ENCODE assay signal across 16 cellular contexts in genomic region chr10:126842356-126842755, GRCh38.
DNase-seq lines count a peak whose midpoint lies in the region; ATAC-seq and TF ChIP-seq lines count a peak whose summit lies in the region.
"Had no signal": no experiment of that assay in that cellular context is flagged by ENCODE, and none has a peak within 500 bp of the region (broad histone marks: within the 10 kb centered on the region; RNA-seq: fewer than 3 reads in every experiment).

No MANE protein-coding gene starts in this region.

- H3K4me1 ChIP-seq in mucosa of rectum (ENCODE audit: control insufficient read depth in 2 of 2, insufficient read depth in 2 of 2, low read length in 2 of 2) (peaks cover 22 to 50% of the 10 kb centered on the region in 2 donors), trophoblast cell (ENCODE audit: control insufficient read depth in 1 of 2, insufficient read depth in 2 of 2, low read length in 2 of 2) (peaks cover 0 to 3% of the 10 kb centered on the region in 2 experiments), left lung (no peaks in the 10 kb centered on the region)

- H3K4me2 ChIP-seq in trophoblast cell (ENCODE audit: low read length), result no peak overlapping the region

- no peak overlapping the region for H3K14ac ChIP-seq in trophoblast cell (ENCODE audit: low read length)

- H3K4ac ChIP-seq in trophoblast cell (ENCODE audit: low read depth, low read length), result no peak overlapping the region

- H3K79me2 ChIP-seq in trophoblast cell (ENCODE audit: control insufficient read depth, insufficient read depth, low read length, poor library complexity), result no peaks in the 10 kb centered on the region

- H4K12ac ChIP-seq in trophoblast cell (ENCODE audit: low read depth, low read length), result no peak overlapping the region

- H3K9me3 ChIP-seq in mucosa of rectum (ENCODE audit: control insufficient read depth in 2 of 2, low read length in 2 of 2), result no peaks in the 10 kb centered on the region
- H3K9me3 ChIP-seq in trophoblast cell (ENCODE audit: insufficient read depth, low read depth, low read length), result no peaks in the 10 kb centered on the region
- no peaks in the 10 kb centered on the region for H3K9me3 ChIP-seq in left lung

- H3K4me3 ChIP-seq in mucosa of rectum (ENCODE audit: low read length in 2 of 2) (no peak overlapping the region), trophoblast cell (ENCODE audit: low read depth, low read length) (no peak overlapping the region), left lung (no peak overlapping the region)

- peak overlapping the region; percentile 37 for H2BK120ac ChIP-seq in trophoblast cell (ENCODE audit: insufficient read depth, low read length, poor library complexity)

- H3K36me3 ChIP-seq in mucosa of rectum (ENCODE audit: control insufficient read depth in 2 of 2, insufficient read depth in 2 of 2, low read length in 2 of 2) (no peaks in the 10 kb centered on the region), trophoblast cell (ENCODE audit: control insufficient read depth in 1 of 2, insufficient read depth in 2 of 2, low read length in 2 of 2) (no peaks in the 10 kb centered on the region), left lung (no peaks in the 10 kb centered on the region)

- no peak overlapping the region for H2AFZ ChIP-seq in trophoblast cell (ENCODE audit: insufficient read depth, low read length, poor library complexity)

- H3K4me3 Mint-ChIP-seq in activated CD4-positive, alpha-beta T cell treated with anti-CD3 and anti-CD28 coated beads, Interleukin-2, amount 10 ng/mL, durations not matched to agents 24 days and 14 days, result no peak overlapping the region
- H3K4me3 Mint-ChIP-seq: CD14-positive monocyte; CD8-positive, alpha-beta T cell had no signal

- H3K4me1 Mint-ChIP-seq in activated CD4-positive, alpha-beta T cell treated with anti-CD3 and anti-CD28 coated beads, Interleukin-2, amount 10 ng/mL, durations not matched to agents 24 days and 14 days, result no peaks in the 10 kb centered on the region
- H3K4me1 Mint-ChIP-seq: CD14-positive monocyte had no signal

- no peak overlapping the region for H3K27ac Mint-ChIP-seq in activated CD4-positive, alpha-beta T cell treated with anti-CD3 and anti-CD28 coated beads, Interleukin-2, amount 10 ng/mL, durations not matched to agents 24 days and 14 days
- H3K27ac Mint-ChIP-seq: CD14-positive monocyte; CD8-positive, alpha-beta T cell had no signal

- no peak overlapping the region for H3K18ac ChIP-seq in trophoblast cell (ENCODE audit: low read length)

- H3K9me3 Mint-ChIP-seq in activated CD4-positive, alpha-beta T cell treated with anti-CD3 and anti-CD28 coated beads, Interleukin-2, amount 10 ng/mL, durations not matched to agents 24 days and 14 days, result no peaks in the 10 kb centered on the region
- H3K9me3 Mint-ChIP-seq: CD8-positive, alpha-beta T cell had no signal

- H2AK5ac ChIP-seq in trophoblast cell (ENCODE audit: low read length), result peak overlapping the region; percentile 24

- peaks cover 6% of the 10 kb centered on the region for H3K79me1 ChIP-seq in trophoblast cell (ENCODE audit: low read length)

- no peaks in the 10 kb centered on the region for H3K27me3 Mint-ChIP-seq in activated CD4-positive, alpha-beta T cell treated with anti-CD3 and anti-CD28 coated beads, Interleukin-2, amount 10 ng/mL, durations not matched to agents 24 days and 14 days

- H3K23ac ChIP-seq in trophoblast cell (ENCODE audit: low read length), result no peak overlapping the region

- H3K27ac ChIP-seq in mucosa of rectum (ENCODE audit: low read depth in 2 of 2, low read length in 2 of 2), result peak overlapping the region; percentile 82 to 88
- H3K27ac ChIP-seq in trophoblast cell (ENCODE audit: low read depth, low read length), result no peak overlapping the region
- H3K27ac ChIP-seq in left lung, result no peak overlapping the region
- H3K27ac ChIP-seq: 22Rv1 had no signal

- H3K27me3 ChIP-seq in mucosa of rectum (ENCODE audit: control insufficient read depth in 2 of 2, insufficient read depth in 2 of 2, low read length in 2 of 2) (no peaks in the 10 kb centered on the region), trophoblast cell (ENCODE audit: insufficient read depth, low read length) (no peaks in the 10 kb centered on the region), left lung (no peaks in the 10 kb centered on the region)

- peak overlapping the region; percentile 59 for H2BK12ac ChIP-seq in trophoblast cell (ENCODE audit: low read length)

- no peak overlapping the region for H4K8ac ChIP-seq in trophoblast cell (ENCODE audit: low read depth, low read length)

- no peak for ATAC-seq in HG02610 (IDR thresholded peaks at IDR 0.05; ENCODE audit: unreplicated experiment)
- no peak for ATAC-seq in left lung
- ATAC-seq in left ventricle myocardium superior, result no peak
- ATAC-seq: CD8-positive, alpha-beta T cell; HCT116; HepG2 had no signal

- peak; percentile 21 for DNase-seq in activated CD4-positive, alpha-beta T cell treated with anti-CD3 and anti-CD28 coated beads, Interleukin-2, amount 10 ng/mL, durations not matched to agents 24 days and 14 days
- DNase-seq in activated CD4-positive, alpha-beta T cell treated with anti-CD3 and anti-CD28 coated beads for 1 hour, result no peak
- no peak for DNase-seq in trophoblast cell
- no peak for DNase-seq in dermis blood vessel endothelial cell
- DNase-seq in left lung, result no peak
- no peak for DNase-seq in left ventricle myocardium superior
- DNase-seq: CD8-positive, alpha-beta T cell; COR-L47; DND-41; GDM1 had no signal

- intact Hi-C loops in activated CD4-positive, alpha-beta T cell treated with anti-CD3 and anti-CD28 coated beads, Interleukin-2, amount 10 ng/mL, durations not matched to agents 24 days and 14 days (cut with micrococcal nuclease), result no loop called here
- intact Hi-C loops in left lung (cut with DNase I) (no loop called here), left ventricle myocardium superior (cut with micrococcal nuclease) (no loop called here)

- no peak overlapping the region for H4K91ac ChIP-seq in trophoblast cell (ENCODE audit: low read depth, low read length)

- no CpG with 5 or more reads among the region's 4 CpGs for WGBS in trophoblast cell (ENCODE audit: extremely low coverage, insufficient coverage, insufficient read length)

- H2BK5ac ChIP-seq in trophoblast cell (ENCODE audit: low read depth, low read length, poor library complexity), result no peak overlapping the region

- H3K9ac ChIP-seq in mucosa of rectum (ENCODE audit: low read depth in 1 of 2, low read length in 2 of 2) (no peak overlapping the region), trophoblast cell (ENCODE audit: low read length) (no peak overlapping the region)

- no peaks in the 10 kb centered on the region for H3K36me3 Mint-ChIP-seq in activated CD4-positive, alpha-beta T cell treated with anti-CD3 and anti-CD28 coated beads, Interleukin-2, amount 10 ng/mL, durations not matched to agents 24 days and 14 days (ENCODE audit: low read depth)
- H3K36me3 Mint-ChIP-seq: CD14-positive monocyte; CD8-positive, alpha-beta T cell had no signal

- no peak for TF ChIP-seq CTCF in left lung (IDR thresholded peaks at IDR 0.05)

Comparison
In these comparisons a context has a peak if more than half of its experiments do, and no peak if none do; other contexts are left out.
1. H3K27ac ChIP-seq: peak in mucosa of rectum (2 of 2); none in trophoblast cell (single experiment) and left lung (0 of 2).